ENCODE assay signal across 18 cellular contexts in genomic region chr14:32477406-32477805, GRCh38.
DNase-seq lines count a peak whose midpoint lies in the region; ATAC-seq and TF ChIP-seq lines count a peak whose summit lies in the region.
"Had no signal": no experiment of that assay in that cellular context is flagged by ENCODE, and none has a peak within 500 bp of the region (broad histone marks: within the 10 kb centered on the region; RNA-seq: fewer than 3 reads in every experiment).

No MANE protein-coding gene starts in this region.

- H3K9me3 Mint-ChIP-seq in effector memory CD8-positive, alpha-beta T cell = peaks cover 0 to 3% of the 10 kb centered on the region in 2 donors
- H3K9me3 Mint-ChIP-seq: IgD-negative memory B cell had no signal

- H3K27me3 Mint-ChIP-seq in effector memory CD8-positive, alpha-beta T cell = no peaks in the 10 kb centered on the region
- H3K27me3 Mint-ChIP-seq: IgD-negative memory B cell had no signal

- H3K36me3 ChIP-seq in GM23248 (ENCODE audit: low read depth) = no peaks in the 10 kb centered on the region
- H3K36me3 ChIP-seq in ascending aorta = no peaks in the 10 kb centered on the region
- no peaks in the 10 kb centered on the region for H3K36me3 ChIP-seq in gastroesophageal sphincter
- H3K36me3 ChIP-seq: BE2C, SJSA1 had no signal

- H3K9ac ChIP-seq in GM23248 = no peak overlapping the region

- WGBS in GM23248 (ENCODE audit: low coverage in 1 of 2, low lambda C conversion rate in 2 of 2, missing lambda C conversion rate in 2 of 2), 2 experiments = 38 to 41% methylated on average over 3 of the region's 3 CpGs
- WGBS in gastroesophageal sphincter (ENCODE audit: low coverage in 1 of 2), 2 donors = 75% methylated on average over 3 of the region's 3 CpGs; no CpG with 5 or more reads in 1 of the 2 donors

- no peaks in the 10 kb centered on the region for H3K79me2 ChIP-seq in GM23248 (ENCODE audit: insufficient read depth)

- H3K27ac Mint-ChIP-seq in effector memory CD8-positive, alpha-beta T cell = no peak overlapping the region
- H3K27ac Mint-ChIP-seq: IgD-negative memory B cell had no signal

- intact Hi-C loops in ascending aorta (cut with DNase I) = no loop called here

- in situ Hi-C loops in GM23248 (cut with MboI) = no loop called here

- no peak for TF ChIP-seq POLR2A in gastroesophageal sphincter (IDR thresholded peaks at IDR 0.05)

- ATAC-seq in gastroesophageal sphincter = no peak
- no peak for ATAC-seq in HG02884 (IDR thresholded peaks at IDR 0.05; ENCODE audit: unreplicated experiment)
- ATAC-seq in effector memory CD8-positive, alpha-beta T cell (replicated peaks) = no peak
- ATAC-seq: A549, Right ventricle myocardium inferior had no signal

- H2AFZ ChIP-seq in GM23248 = no peak overlapping the region

- peaks cover 62% of the 10 kb centered on the region for H3F3A ChIP-seq in GM23248 (ENCODE audit: insufficient read depth)

- H3K4me1 Mint-ChIP-seq in effector memory CD8-positive, alpha-beta T cell (ENCODE audit: low read depth in 2 of 2) = no peaks in the 10 kb centered on the region
- H3K4me1 Mint-ChIP-seq: IgD-negative memory B cell had no signal

- H3K4me1 ChIP-seq in GM23248 (ENCODE audit: insufficient read depth) = peaks cover 64% of the 10 kb centered on the region
- H3K4me1 ChIP-seq in ascending aorta = peaks cover 12 to 52% of the 10 kb centered on the region in 2 donors
- H3K4me1 ChIP-seq in gastroesophageal sphincter = peaks cover 0 to 73% (median 10%) of the 10 kb centered on the region in 3 donors

- DNase-seq in GM23248 (no peak), ascending aorta (ENCODE audit: low spot score in 2 of 2) (no peak), substantia nigra (lab: John Stamatoyannopoulos, UW) (no peak), OCI-M1 (lab: John Stamatoyannopoulos, UW) (no peak), NCI-H1694 treated with DMSO at 0.1 percent for 48 hours (lab: John Stamatoyannopoulos, UW) (no peak)
- no peak for DNase-seq in effector memory CD8-positive, alpha-beta T cell
- DNase-seq: BE2C, DMS53, GDM1, NCI-H1417, NCI-H187, NCI-H526 had no signal

- H3K9me2 ChIP-seq in GM23248 (ENCODE audit: insufficient read depth) = peaks cover 5% of the 10 kb centered on the region; the same call in 1 of the 2 replicates

- no peaks in the 10 kb centered on the region for H3K9me3 ChIP-seq in GM23248 (ENCODE audit: low read depth)
- no peaks in the 10 kb centered on the region for H3K9me3 ChIP-seq in ascending aorta
- no peaks in the 10 kb centered on the region for H3K9me3 ChIP-seq in gastroesophageal sphincter
- H3K9me3 ChIP-seq: A549, BE2C, SJSA1 had no signal

- H3K27ac ChIP-seq in GM23248 = peak overlapping the region; percentile 55
- peak overlapping the region; percentile 54 to 57 for H3K27ac ChIP-seq in ascending aorta
- H3K27ac ChIP-seq in gastroesophageal sphincter = peak overlapping the region in 3 of 4 donors; percentile 55 to 69 (median 59)
- peak overlapping the region; percentile 75 for H3K27ac ChIP-seq in substantia nigra (ENCODE audit: low read depth, low read length, poor library complexity, severe bottlenecking)
- H3K27ac ChIP-seq: A549, SJSA1 had no signal

- peak overlapping the region; percentile 59 for H3K4me2 ChIP-seq in GM23248 (ENCODE audit: unreplicated experiment)
- H3K4me2 ChIP-seq: A549 had no signal

- no peak for TF ChIP-seq EP300 in gastroesophageal sphincter (IDR thresholded peaks at IDR 0.05)

- TF ChIP-seq CTCF in ascending aorta (IDR thresholded peaks at IDR 0.05) = no peak
- TF ChIP-seq CTCF in gastroesophageal sphincter (IDR thresholded peaks at IDR 0.05) = no peak

- H4K20me1 ChIP-seq in GM23248 (ENCODE audit: insufficient read depth) = no peaks in the 10 kb centered on the region

- H3K36me3 Mint-ChIP-seq in effector memory CD8-positive, alpha-beta T cell (ENCODE audit: insufficient read depth) = no peaks in the 10 kb centered on the region
- H3K36me3 Mint-ChIP-seq: IgD-negative memory B cell had no signal

- no peak overlapping the region for H3K4me3 ChIP-seq in GM23248
- H3K4me3 ChIP-seq in ascending aorta = no peak overlapping the region
- no peak overlapping the region for H3K4me3 ChIP-seq in gastroesophageal sphincter
- H3K4me3 ChIP-seq: A549, SJSA1 had no signal

- no peak overlapping the region for H3K4me3 Mint-ChIP-seq in effector memory CD8-positive, alpha-beta T cell

- H3K27me3 ChIP-seq in GM23248 (replicated peaks; ENCODE audit: insufficient read depth) (no peaks in the 10 kb centered on the region), ascending aorta (no peaks in the 10 kb centered on the region), gastroesophageal sphincter (no peaks in the 10 kb centered on the region)
- H3K27me3 ChIP-seq: BE2C, SJSA1 had no signal
